Comparison of ENCODE assay signal across 11 cellular contexts in the genomic region with DNA sequence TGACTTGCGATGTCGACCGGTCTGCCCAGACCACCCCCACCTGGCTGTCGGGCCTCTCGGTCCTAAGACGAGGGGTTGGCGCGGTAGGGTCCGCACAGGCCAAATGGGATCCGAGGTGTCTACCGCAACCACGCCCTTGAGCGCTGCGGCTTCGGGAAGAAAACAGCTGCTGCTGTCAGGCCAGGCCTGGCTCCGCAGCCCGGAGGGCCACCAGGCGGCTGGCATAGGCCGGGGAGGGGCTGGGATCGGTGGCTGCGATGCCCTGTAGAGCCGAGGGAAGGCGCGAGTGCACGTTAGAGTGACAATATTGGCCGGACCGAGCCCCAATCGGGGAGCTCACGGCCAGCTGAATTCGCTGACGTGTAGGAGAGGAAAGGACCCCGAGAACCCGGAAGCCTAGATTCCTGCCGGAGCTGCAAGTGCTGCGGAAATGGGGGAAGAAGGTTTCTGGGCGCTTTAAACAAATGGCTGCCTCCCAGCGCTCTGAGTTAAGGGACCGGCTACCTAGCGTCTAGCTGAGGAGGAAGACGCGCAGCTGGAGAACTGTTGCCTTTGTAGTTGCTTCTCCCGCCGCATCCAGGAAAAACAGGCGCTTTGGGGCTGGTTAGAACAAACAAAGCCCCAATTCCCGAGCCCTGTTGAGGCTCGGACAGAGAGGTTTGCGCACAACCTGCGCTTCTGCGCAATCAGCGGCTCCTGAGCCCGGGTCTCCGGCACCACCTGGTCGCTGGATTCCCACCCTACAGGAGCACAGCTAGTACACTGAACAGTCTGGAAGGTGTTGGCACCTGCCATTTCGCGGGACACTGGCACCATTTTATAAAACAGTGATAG. TPM values are rescaled to one million over a fixed set of nuclear protein-coding genes. Genes with fewer than 3 reads are reported as not detected.
DNase-seq lines count a peak whose midpoint lies in the region; ATAC-seq and TF ChIP-seq lines count a peak whose summit lies in the region.
"Had no signal": no experiment of that assay in that cellular context is flagged by ENCODE, and none has a peak within 500 bp of the region (broad histone marks: within the 10 kb centered on the region; RNA-seq: fewer than 3 reads in every experiment).

No MANE protein-coding gene starts in this region.

- no peak overlapping the region for H3K4ac ChIP-seq in mesenchymal stem cell (ENCODE audit: low read depth in 1 of 2, low read length in 2 of 2)

- H3K23ac ChIP-seq in mesenchymal stem cell (ENCODE audit: low read length in 2 of 2): no peak overlapping the region

- POLR2A ChIA-PET in MCF 10A (lab: Yijun Ruan, JAX): no interaction called here
- POLR2A ChIA-PET in naive thymus-derived CD8-positive, alpha-beta T cell (lab: Charles Lee): no interaction called here

- H4K8ac ChIP-seq in mesenchymal stem cell (ENCODE audit: low read length): no peak overlapping the region

- peaks cover 4 to 100% of the 10 kb centered on the region in 2 donors for H3K27me3 ChIP-seq in breast epithelium
- peaks cover 18 to 99% of the 10 kb centered on the region in 2 experiments for H3K27me3 ChIP-seq in mesenchymal stem cell (ENCODE audit: control insufficient read depth in 1 of 2, insufficient read depth in 1 of 2, low read length in 2 of 2)

- peak overlapping the region; percentile 17 to 58 (median 28) for H3K4me3 ChIP-seq in breast epithelium
- H3K4me3 ChIP-seq in coronary artery: peak overlapping the region; percentile 66
- peak overlapping the region; percentile 63 to 76 for H3K4me3 ChIP-seq in mesenchymal stem cell (ENCODE audit: insufficient read depth in 1 of 2, low read depth in 1 of 2, low read length in 2 of 2)
- H3K4me3 ChIP-seq: left lung had no signal

- no peaks in the 10 kb centered on the region for H3K4me1 ChIP-seq in breast epithelium
- peaks cover 16% of the 10 kb centered on the region for H3K4me1 ChIP-seq in mesenchymal stem cell (ENCODE audit: control insufficient read depth, insufficient read depth, low read depth, low read length)

- no peak for ATAC-seq in naive thymus-derived CD8-positive, alpha-beta T cell
- ATAC-seq: activated CD4-positive, alpha-beta T cell treated with anti-CD3 and anti-CD28 coated beads for 36 hours; left lung had no signal

- peak overlapping the region; percentile 78 for H3K4me2 ChIP-seq in mesenchymal stem cell (ENCODE audit: low read length, poor library complexity, severe bottlenecking)

- 1% methylated on average over 55 of the region's 55 CpGs for WGBS in mesenchymal stem cell

- H3K9me3 Mint-ChIP-seq in MCF 10A (ENCODE audit: unreplicated experiment): peaks cover 7% of the 10 kb centered on the region
- peaks cover 0 to 45% (median 13%) of the 10 kb centered on the region in 9 donors for H3K9me3 Mint-ChIP-seq in naive thymus-derived CD8-positive, alpha-beta T cell

- H2BK120ac ChIP-seq in mesenchymal stem cell (ENCODE audit: low read depth, low read length): no peak overlapping the region

- no peak overlapping the region for H4K91ac ChIP-seq in mesenchymal stem cell (ENCODE audit: low read length)

- H3K18ac ChIP-seq in mesenchymal stem cell (ENCODE audit: low read depth in 1 of 2, low read length in 2 of 2): no peak overlapping the region

- H2AK5ac ChIP-seq in mesenchymal stem cell (ENCODE audit: low read length, severe bottlenecking): peak overlapping the region; percentile 52

- no peak for TF ChIP-seq CTCF in breast epithelium (IDR thresholded peaks at IDR 0.05)
- no peak for TF ChIP-seq CTCF in MCF 10A (IDR thresholded peaks at IDR 0.05; ENCODE audit: unreplicated experiment)
- no peak for TF ChIP-seq CTCF in coronary artery (IDR thresholded peaks at IDR 0.05)

- H3K9ac ChIP-seq in mesenchymal stem cell (ENCODE audit: low read length): peak overlapping the region; percentile 54

- H3K36me3 ChIP-seq in breast epithelium (no peaks in the 10 kb centered on the region), mesenchymal stem cell (ENCODE audit: control insufficient read depth in 1 of 2, insufficient read depth in 2 of 2, low read depth in 1 of 2, low read length in 2 of 2) (peaks cover 0 to 14% of the 10 kb centered on the region in 2 experiments)
- H3K36me3 ChIP-seq: left lung had no signal

- peak overlapping the region; percentile 76 for H2BK5ac ChIP-seq in mesenchymal stem cell (ENCODE audit: low read depth, low read length, poor library complexity, severe bottlenecking)

- H3K79me1 ChIP-seq in mesenchymal stem cell (replicated peaks; ENCODE audit: low read length, poor library complexity, severe bottlenecking): peaks cover 6% of the 10 kb centered on the region

- peaks cover 15% of the 10 kb centered on the region for H3K27me3 Mint-ChIP-seq in MCF 10A (ENCODE audit: insufficient read depth, unreplicated experiment)
- peaks cover 36 to 91% (median 68%) of the 10 kb centered on the region in 5 donors for H3K27me3 Mint-ChIP-seq in naive thymus-derived CD8-positive, alpha-beta T cell

- no TSS peak for BruUV-seq in MCF 10A (replicated peaks; lab: Mats Ljungman, UMichigan)

- CTCF ChIA-PET in MCF 10A (lab: Yijun Ruan, JAX): no interaction called here

- intact Hi-C loops in breast epithelium (cut with DNase I; ENCODE audit: low total_unique reads) (no loop called here), MCF 10A (cut with micrococcal nuclease) (no loop called here)

- H3K27ac Mint-ChIP-seq in MCF 10A (ENCODE audit: low read depth, unreplicated experiment): no peak overlapping the region
- peak overlapping the region in 2 of 10 donors; percentile 25 to 40 for H3K27ac Mint-ChIP-seq in naive thymus-derived CD8-positive, alpha-beta T cell
- H3K27ac Mint-ChIP-seq: activated CD4-positive, alpha-beta T cell treated with anti-CD3 and anti-CD28 coated beads for 36 hours; CD4-positive, alpha-beta memory T cell had no signal

- H2AFZ ChIP-seq in mesenchymal stem cell (ENCODE audit: low read depth, low read length): no peak overlapping the region

- H3K27ac ChIP-seq in breast epithelium (no peak overlapping the region), coronary artery (no peak overlapping the region), mesenchymal stem cell (ENCODE audit: low read length, poor library complexity, severe bottlenecking) (peak overlapping the region; percentile 96)
- H3K27ac ChIP-seq: left lung had no signal

- H2BK15ac ChIP-seq in mesenchymal stem cell (ENCODE audit: low read depth, poor library complexity, severe bottlenecking): no peak overlapping the region

- no peak overlapping the region for H3K4me3 Mint-ChIP-seq in MCF 10A (ENCODE audit: unreplicated experiment)
- peak overlapping the region in 2 of 10 donors; percentile 11 to 38 for H3K4me3 Mint-ChIP-seq in naive thymus-derived CD8-positive, alpha-beta T cell
- H3K4me3 Mint-ChIP-seq: activated CD4-positive, alpha-beta T cell treated with anti-CD3 and anti-CD28 coated beads for 36 hours had no signal

- no peaks in the 10 kb centered on the region for H3K4me1 Mint-ChIP-seq in MCF 10A (ENCODE audit: insufficient read depth, unreplicated experiment)
- peaks cover 0 to 15% (median under 1%) of the 10 kb centered on the region in 4 donors for H3K4me1 Mint-ChIP-seq in naive thymus-derived CD8-positive, alpha-beta T cell
- H3K4me1 Mint-ChIP-seq: activated CD4-positive, alpha-beta T cell treated with anti-CD3 and anti-CD28 coated beads for 36 hours had no signal

- H3K36me3 Mint-ChIP-seq in MCF 10A (ENCODE audit: insufficient read depth, unreplicated experiment): no peaks in the 10 kb centered on the region
- H3K36me3 Mint-ChIP-seq in naive thymus-derived CD8-positive, alpha-beta T cell: peaks cover 3 to 37% (median 26%) of the 10 kb centered on the region in 3 donors
- H3K36me3 Mint-ChIP-seq: CD4-positive, alpha-beta memory T cell had no signal

- DNase-seq in breast epithelium (ENCODE audit: low spot score in 2 of 2): no peak
- DNase-seq in MCF 10A (ENCODE audit: unreplicated experiment): no peak
- peak; percentile 70 for DNase-seq in coronary artery (ENCODE audit: low spot score)
- no peak for DNase-seq in mesenchymal stem cell
- DNase-seq in GF-D8 (lab: John Stamatoyannopoulos, UW): no peak
- no peak for DNase-seq in DMS153 (lab: John Stamatoyannopoulos, UW)
- DNase-seq in SHP77 treated with DMSO at 0.1 percent for 48 hours (lab: John Stamatoyannopoulos, UW): no peak
- no peak for DNase-seq in naive thymus-derived CD8-positive, alpha-beta T cell
- DNase-seq: activated CD4-positive, alpha-beta T cell treated with anti-CD3 and anti-CD28 coated beads for 36 hours; CD4-positive, alpha-beta memory T cell had no signal

- no peak overlapping the region for H2BK12ac ChIP-seq in mesenchymal stem cell (ENCODE audit: low read length in 2 of 2)

- no peaks in the 10 kb centered on the region for H3K9me3 ChIP-seq in breast epithelium
- peaks cover 6% of the 10 kb centered on the region for H3K9me3 ChIP-seq in mesenchymal stem cell (ENCODE audit: control insufficient read depth, low read length)
- H3K9me3 ChIP-seq: left lung had no signal

- no peak for TF ChIP-seq POLR2A in breast epithelium (IDR thresholded peaks at IDR 0.05)

- no peak overlapping the region for H3K14ac ChIP-seq in mesenchymal stem cell (ENCODE audit: low read length in 2 of 2)

RNA-seq across cellular contexts. Expression of a gene that starts 14.0 kb away (rescaled TPM):
- total RNA-seq in breast epithelium (under 1 TPM in 2 of 3 donors, not detected in 1; under 0.01 to 0.15 TPM), MCF 10A (2022) (not detected in 2 replicates)
- not detected for polyA plus RNA-seq in mesenchymal stem cell (2013, experiment 1 of 2)
- polyA plus RNA-seq in mesenchymal stem cell (2013, experiment 2 of 2): not detected
- not detected for total RNA-seq in naive thymus-derived CD8-positive, alpha-beta T cell
- polyA plus RNA-seq in naive thymus-derived CD8-positive, alpha-beta T cell: not detected
- total RNA-seq: activated CD4-positive, alpha-beta T cell treated with anti-CD3 and anti-CD28 coated beads for 36 hours; CD4-positive, alpha-beta memory T cell; left lung had no signal
- polyA plus RNA-seq: CD4-positive, alpha-beta memory T cell had no signal

RNA-seq across cellular contexts. Expression of a gene that starts 16.9 kb away (rescaled TPM):
- total RNA-seq in breast epithelium (1 to 10 TPM in 2 of 3 donors, not detected in 1; 2.0 to 6.1 TPM), MCF 10A (2022) (not detected in 2 replicates)
- 0.17 TPM for polyA plus RNA-seq in mesenchymal stem cell (2013, experiment 1 of 2)
- polyA plus RNA-seq in mesenchymal stem cell (2013, experiment 2 of 2): 0.14 TPM
- not detected for total RNA-seq in naive thymus-derived CD8-positive, alpha-beta T cell
- polyA plus RNA-seq in naive thymus-derived CD8-positive, alpha-beta T cell: not detected
- total RNA-seq: activated CD4-positive, alpha-beta T cell treated with anti-CD3 and anti-CD28 coated beads for 36 hours; CD4-positive, alpha-beta memory T cell had no signal
- polyA plus RNA-seq: CD4-positive, alpha-beta memory T cell had no signal
